11 cellular contexts compared by ENCODE assay signal in genomic region chr2:129992432-129993006, GRCh38. TPM values are rescaled to one million over a fixed set of nuclear protein-coding genes. Genes with fewer than 3 reads are reported as not detected.
DNase-seq lines count a peak whose midpoint lies in the region; ATAC-seq and TF ChIP-seq lines count a peak whose summit lies in the region.
"Not testable (repeated sequence)": the region's sequence is repeated elsewhere in the genome, so short reads cannot be mapped to it uniquely, and the experiment has no call there.
"Had no signal": no experiment of that assay in that cellular context is flagged by ENCODE, and none has a peak within 500 bp of the region (broad histone marks: within the 10 kb centered on the region; RNA-seq: fewer than 3 reads in every experiment).

No MANE protein-coding gene starts in this region.

- H3K27me3 ChIP-seq in HUES6 (ENCODE audit: control insufficient read depth, insufficient read depth, low read length), result peaks cover 38% of the 10 kb centered on the region
- H3K27me3 ChIP-seq in ectodermal cell (ENCODE audit: control insufficient read depth, insufficient read depth, low read length, poor library complexity, severe bottlenecking), result peaks cover 37% of the 10 kb centered on the region
- not testable (repeated sequence) for H3K27me3 ChIP-seq in iPS DF 6.9 (ENCODE audit: control insufficient read depth, insufficient read depth, low read length)
- H3K27me3 ChIP-seq in smooth muscle cell (ENCODE audit: low read depth), result peaks cover 45% of the 10 kb centered on the region

- not testable (repeated sequence) for H3K9me3 Mint-ChIP-seq in glutamatergic neuron (ENCODE audit: unreplicated experiment); neural crest cell

- not testable (repeated sequence) for H3F3A ChIP-seq in smooth muscle cell (ENCODE audit: low read depth)

- ATAC-seq in left colon, result peak; percentile 40

- not testable (repeated sequence) for H3K79me2 ChIP-seq in smooth muscle cell (ENCODE audit: low read depth)

- not testable (repeated sequence) for H3K36me3 ChIP-seq in HUES6 (ENCODE audit: control insufficient read depth, insufficient read depth, low read length); ectodermal cell (ENCODE audit: control insufficient read depth, insufficient read depth, low read length); iPS DF 6.9 (ENCODE audit: control insufficient read depth, insufficient read depth, low read length); smooth muscle cell (ENCODE audit: low read depth)

- H3K27ac ChIP-seq in HUES6 (ENCODE audit: low read depth, low read length); ectodermal cell (ENCODE audit: insufficient read depth, low read depth, low read length, poor library complexity, severe bottlenecking); iPS DF 6.9 (ENCODE audit: low read length); smooth muscle cell (ENCODE audit: low read depth): not testable (repeated sequence)

- intact Hi-C loops in left colon (cut with DNase I, micrococcal nuclease), result not testable (repeated sequence)

- H3K4me3 Mint-ChIP-seq in glutamatergic neuron (ENCODE audit: unreplicated experiment) (peak overlapping the region; percentile 74), neural crest cell (peak overlapping the region; percentile 44)

- WGBS in ectodermal cell, 2 experiments, result 3% methylated on average over 29 to 41 of the region's 49 CpGs
- no CpG with 5 or more reads among the region's 49 CpGs for WGBS in iPS DF 6.9 (ENCODE audit: insufficient coverage, insufficient read length)
- 9% methylated on average over 27 of the region's 49 CpGs for WGBS in smooth muscle cell (ENCODE audit: low lambda C conversion rate)

- H3K4me3 ChIP-seq in HUES6 (ENCODE audit: low read depth, low read length) (peak overlapping the region; percentile 29), ectodermal cell (ENCODE audit: insufficient read depth, low read depth, low read length) (peak overlapping the region; percentile 13), iPS DF 6.9 (ENCODE audit: low read length) (peak overlapping the region; percentile 33; the same call in 1 of the 2 replicates), smooth muscle cell (peak overlapping the region; percentile 24)

- DNase-seq in glutamatergic neuron (peak; percentile 26), left colon (peak in 1 of 2 donors; percentile 5), neural crest cell (ENCODE audit: low read depth, low spot score) (peak; percentile 17)
- not testable (repeated sequence) for DNase-seq in iPS DF 6.9 (ENCODE audit: low read depth, low spot score); smooth muscle cell (lab: John Stamatoyannopoulos, UW; ENCODE audit: unreplicated experiment)

- not testable (repeated sequence) for H3K9me3 ChIP-seq in HUES6 (ENCODE audit: control insufficient read depth, insufficient read depth, low read depth, low read length); ectodermal cell (ENCODE audit: control insufficient read depth, low read length); iPS DF 6.9 (ENCODE audit: control insufficient read depth, insufficient read depth, low read length); smooth muscle cell (replicated peaks; ENCODE audit: low read depth)

- H3K27ac Mint-ChIP-seq in glutamatergic neuron (ENCODE audit: unreplicated experiment); neural crest cell (ENCODE audit: unreplicated experiment): not testable (repeated sequence)

- not testable (repeated sequence) for H3K4me1 ChIP-seq in HUES6 (ENCODE audit: control insufficient read depth, insufficient read depth, low read length); ectodermal cell (ENCODE audit: control insufficient read depth, insufficient read depth, low read length); iPS DF 6.9 (ENCODE audit: control insufficient read depth, insufficient read depth, low read length); smooth muscle cell (ENCODE audit: low read depth)

- TF ChIP-seq CTCF in glutamatergic neuron (IDR thresholded peaks at IDR 0.05; ENCODE audit: partially characterized antibody, unreplicated experiment); neural crest cell (conservative IDR thresholded peaks at IDR 0.05); smooth muscle cell (IDR thresholded peaks at IDR 0.05; ENCODE audit: borderline replicate concordance, insufficient read depth, poor library complexity, severe bottlenecking): not testable (repeated sequence)

- H3K4me1 Mint-ChIP-seq in glutamatergic neuron (ENCODE audit: low read depth, unreplicated experiment); neural crest cell: not testable (repeated sequence)

- peak overlapping the region; percentile 48 for H3K4me2 ChIP-seq in smooth muscle cell

- H4K20me1 ChIP-seq in smooth muscle cell (ENCODE audit: low read depth), result not testable (repeated sequence)

- not testable (repeated sequence) for H3K9ac ChIP-seq in HUES6 (ENCODE audit: low read length); smooth muscle cell (ENCODE audit: low read depth)

- not testable (repeated sequence) for H3K36me3 Mint-ChIP-seq in glutamatergic neuron (ENCODE audit: unreplicated experiment); neural crest cell (ENCODE audit: low read depth)

- not testable (repeated sequence) for H2AFZ ChIP-seq in smooth muscle cell (ENCODE audit: low read depth)

- H3K27me3 Mint-ChIP-seq in glutamatergic neuron (ENCODE audit: unreplicated experiment), result not testable (repeated sequence)
- H3K27me3 Mint-ChIP-seq in neural crest cell (ENCODE audit: low read depth), result peaks cover 82% of the 10 kb centered on the region

RNA-seq across cellular contexts. Expression of gene RAB6C, which starts 13.1 kb away (rescaled TPM):
- not detected for polyA plus RNA-seq in ectodermal cell (2013, experiment 1 of 4)
- polyA plus RNA-seq in ectodermal cell (2013, experiment 2 of 4), result not detected
- not detected for polyA plus RNA-seq in ectodermal cell (2013, experiment 3 of 4)
- not detected for polyA plus RNA-seq in ectodermal cell (2013, experiment 4 of 4)
- total RNA-seq in glutamatergic neuron (ENCODE audit: unreplicated experiment) (0.25 TPM), left colon (under 1 TPM in 1 of 2 donors, not detected in 1; 0.15 TPM), neural crest cell (0.16 TPM in 1 of 2 replicates, not detected in the other), smooth muscle cell (0.54 TPM in 1 of 2 replicates, not detected in the other)
- polyA plus RNA-seq in smooth muscle cell, result not detected in 2 replicates
- total RNA-seq: GM23248, HT-29 had no signal
- polyA plus RNA-seq: AG04450; CD4-positive, alpha-beta memory T cell; GM23248 had no signal
